Comparison of ENCODE assay signal across 8 cellular contexts in the genomic region with DNA sequence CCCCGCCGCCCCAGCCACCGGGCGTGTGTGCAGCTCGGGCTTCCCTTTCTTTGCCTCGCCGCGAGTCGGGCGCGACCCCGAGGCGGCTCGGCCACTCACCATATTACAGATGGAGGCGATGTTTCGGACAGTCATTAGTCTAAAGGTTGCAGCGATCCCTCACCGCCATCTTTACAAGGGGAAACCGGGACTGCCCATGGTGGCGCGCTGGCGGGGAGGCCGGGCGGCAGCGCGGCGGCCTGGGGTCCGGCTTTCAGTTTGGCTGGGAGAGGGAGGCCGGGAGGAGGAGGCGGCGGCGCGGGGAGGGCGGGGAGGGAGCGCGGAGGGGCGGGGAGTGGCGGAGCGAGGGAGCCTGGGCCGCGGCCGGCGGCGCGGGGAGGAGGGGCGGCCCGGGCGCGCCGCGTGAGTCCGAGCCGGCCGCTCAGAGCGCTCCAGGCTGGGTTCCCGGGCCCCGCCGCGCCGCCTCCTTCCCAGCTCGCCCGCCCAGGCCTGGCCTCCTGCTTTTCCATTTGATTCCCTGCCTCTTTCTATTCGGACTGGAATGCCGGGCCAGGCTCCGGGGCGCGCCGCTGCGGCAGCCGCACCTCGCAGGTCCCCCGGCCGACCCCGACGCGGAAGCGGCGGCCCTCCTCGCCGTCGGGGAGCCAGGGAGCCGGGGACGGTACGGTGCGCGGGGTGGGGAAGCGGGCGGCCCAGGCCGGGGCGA. TPM values are rescaled to one million over a fixed set of nuclear protein-coding genes. Genes with fewer than 3 reads are reported as not detected.
DNase-seq lines count a peak whose midpoint lies in the region; ATAC-seq and TF ChIP-seq lines count a peak whose summit lies in the region.

A gene with protein sequence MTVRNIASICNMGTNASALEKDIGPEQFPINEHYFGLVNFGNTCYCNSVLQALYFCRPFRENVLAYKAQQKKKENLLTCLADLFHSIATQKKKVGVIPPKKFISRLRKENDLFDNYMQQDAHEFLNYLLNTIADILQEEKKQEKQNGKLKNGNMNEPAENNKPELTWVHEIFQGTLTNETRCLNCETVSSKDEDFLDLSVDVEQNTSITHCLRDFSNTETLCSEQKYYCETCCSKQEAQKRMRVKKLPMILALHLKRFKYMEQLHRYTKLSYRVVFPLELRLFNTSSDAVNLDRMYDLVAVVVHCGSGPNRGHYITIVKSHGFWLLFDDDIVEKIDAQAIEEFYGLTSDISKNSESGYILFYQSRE (minus strand): TSS at position 286 of the 706 bp plus-strand sequence. CDS start 151 bp downstream, at position 135.

- H3K4me1 ChIP-seq in ectodermal cell (ENCODE audit: control insufficient read depth, insufficient read depth, low read length) (peaks cover 10% of the 10 kb centered on the region), lower lobe of right lung (peaks cover 23% of the 10 kb centered on the region)

- H3K27me3 ChIP-seq in ectodermal cell (ENCODE audit: control insufficient read depth, insufficient read depth, low read length, poor library complexity, severe bottlenecking) (peaks cover 7% of the 10 kb centered on the region), lower lobe of right lung (ENCODE audit: low read depth) (no peaks in the 10 kb centered on the region)

- H3K9me3 ChIP-seq in ectodermal cell (ENCODE audit: control insufficient read depth, low read length): no peaks in the 10 kb centered on the region
- H3K9me3 ChIP-seq in lower lobe of right lung: no peaks in the 10 kb centered on the region

- H3K4me3 ChIP-seq in ectodermal cell (ENCODE audit: insufficient read depth, low read depth, low read length) (peak within 1 kb of the TSS; percentile 71), lower lobe of right lung (peak within 1 kb of the TSS; percentile 75)

- 0 to 1% methylated on average over 90 of the region's 90 CpGs for WGBS in ectodermal cell, 2 experiments

- TF ChIP-seq CTCF in lower lobe of right lung (IDR thresholded peaks at IDR 0.05): no peak

- H3K36me3 ChIP-seq in ectodermal cell (ENCODE audit: control insufficient read depth, insufficient read depth, low read length) (peaks cover 6% of the 10 kb centered on the region), lower lobe of right lung (no peaks in the 10 kb centered on the region)

- DNase-seq in AG20443 (ENCODE audit: low spot score) (peak; percentile 98), NCI-H446 treated with DMSO at 0.1 percent for 48 hours (lab: John Stamatoyannopoulos, UW) (peak; percentile 19), lower lobe of right lung (peak; percentile 84)
- DNase-seq in activated CD4-positive, alpha-beta T cell treated with anti-CD3 and anti-CD28 coated beads, Interleukin-2, amount 50 U/mL, for 48 hours: peak; percentile 60 to 67
- peak; percentile 14 to 52 (median 18) for DNase-seq in stimulated activated CD4-positive, alpha-beta T cell treated with anti-CD3 and anti-CD28 coated beads, TNF-alpha, amount 100 ng/mL, for 24 hours (ENCODE audit: low read depth in 3 of 3)

- ATAC-seq in GM18858 (IDR thresholded peaks at IDR 0.05; ENCODE audit: unreplicated experiment): peak; percentile 61
- peak; percentile 87 for ATAC-seq in HG03045 (IDR thresholded peaks at IDR 0.05; ENCODE audit: unreplicated experiment)
- peak; percentile 97 to 99 for ATAC-seq in lower lobe of right lung

- intact Hi-C loops in lower lobe of right lung (cut with DNase I): no loop called here

- peak within 1 kb of the TSS; percentile 72 for H3K27ac ChIP-seq in ectodermal cell (ENCODE audit: insufficient read depth, low read depth, low read length, poor library complexity, severe bottlenecking)
- H3K27ac ChIP-seq in lower lobe of right lung: peak within 1 kb of the TSS; percentile 95

RNA-seq across cellular contexts. Expression of the gene that starts here (rescaled TPM):
- 48.2 TPM for polyA plus RNA-seq in ectodermal cell (2013, experiment 1 of 4)
- 43.9 TPM for polyA plus RNA-seq in ectodermal cell (2013, experiment 2 of 4)
- 33.2 TPM for polyA plus RNA-seq in ectodermal cell (2013, experiment 3 of 4)
- 37.1 TPM for polyA plus RNA-seq in ectodermal cell (2013, experiment 4 of 4)
- total RNA-seq in lower lobe of right lung: 12.3 TPM

Comparison
In these comparisons a context has a peak if more than half of its experiments do, and no peak if none do; other contexts are left out.
1. Peak in every context shown above with its lines: DNase-seq, ATAC-seq, H3K4me3 ChIP-seq and H3K27ac ChIP-seq.
2. DNase-seq: peak in every context shown above with its lines; median percentile 98 in AG20443; 84 in lower lobe of right lung; 64 in activated CD4-positive, alpha-beta T cell treated with anti-CD3 and anti-CD28 coated beads, Interleukin-2, amount 50 U/mL, for 48 hours; 19 in NCI-H446 treated with DMSO at 0.1 percent for 48 hours; 18 in stimulated activated CD4-positive, alpha-beta T cell treated with anti-CD3 and anti-CD28 coated beads, TNF-alpha, amount 100 ng/mL, for 24 hours.